In the genomic region with DNA sequence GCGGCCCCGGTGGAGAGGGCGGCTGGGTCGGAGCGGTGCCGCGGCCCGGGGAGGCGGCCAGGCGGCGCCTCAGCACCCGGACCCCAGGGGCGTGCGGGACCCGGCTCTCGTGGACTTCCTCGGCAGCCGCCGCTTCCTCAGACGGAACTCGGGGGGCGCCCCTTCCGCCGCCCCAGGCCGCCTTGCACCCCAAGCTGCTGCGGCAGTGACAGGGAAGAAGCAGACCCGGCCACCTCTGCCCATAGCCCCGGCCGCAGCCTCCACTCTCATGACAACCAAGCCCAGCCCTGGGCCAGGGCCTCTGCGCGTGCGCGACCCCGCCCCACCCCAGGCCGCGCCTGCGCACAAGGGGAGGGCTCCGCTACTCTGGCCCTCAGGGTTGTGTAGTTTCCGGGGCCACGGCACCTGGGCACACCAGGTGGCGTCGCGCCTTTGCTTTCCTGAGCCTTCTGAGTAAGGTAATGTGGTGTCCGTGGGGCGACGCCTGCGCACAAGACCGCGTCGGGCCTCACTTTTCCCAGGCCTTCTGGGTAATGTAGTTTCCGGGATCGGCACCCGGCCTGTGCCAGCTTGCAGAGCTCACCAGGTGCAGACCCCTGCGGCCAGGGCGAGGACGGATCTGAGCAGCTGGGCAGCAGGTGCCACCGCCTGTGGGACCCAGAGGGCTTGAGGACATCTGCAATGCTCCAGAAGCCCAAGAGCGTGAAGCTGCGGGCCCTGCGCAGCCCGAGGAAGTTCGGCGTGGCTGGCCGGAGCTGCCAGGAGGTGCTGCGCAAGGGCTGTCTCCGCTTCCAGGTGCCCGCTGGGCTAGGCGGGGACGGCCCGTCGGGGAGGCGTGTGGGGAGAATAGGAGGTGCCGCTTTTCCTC, we compare ENCODE assay signal across 1 cellular context.
TF ChIP-seq lines count a peak whose summit lies in the region.

Gene CEP104, minus strand, starts transcription at position 289 of the 868 bp plus-strand sequence. CDS start 4,804 bp downstream, outside the sequence.
A gene with protein sequence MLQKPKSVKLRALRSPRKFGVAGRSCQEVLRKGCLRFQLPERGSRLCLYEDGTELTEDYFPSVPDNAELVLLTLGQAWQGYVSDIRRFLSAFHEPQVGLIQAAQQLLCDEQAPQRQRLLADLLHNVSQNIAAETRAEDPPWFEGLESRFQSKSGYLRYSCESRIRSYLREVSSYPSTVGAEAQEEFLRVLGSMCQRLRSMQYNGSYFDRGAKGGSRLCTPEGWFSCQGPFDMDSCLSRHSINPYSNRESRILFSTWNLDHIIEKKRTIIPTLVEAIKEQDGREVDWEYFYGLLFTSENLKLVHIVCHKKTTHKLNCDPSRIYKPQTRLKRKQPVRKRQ (plus strand): TSS at position 554 of the 868 bp plus-strand sequence. CDS start 128 bp downstream, at position 682.

TF ChIP-seq in H1, 55 proteins besides CTCF, POLR2A, EP300 and RAD21 (continues in another document):
- no peak for TF ChIP-seq GABPA (IDR thresholded peaks at IDR 0.05; ENCODE audit: borderline replicate concordance, insufficient read depth, low read length)
- TF ChIP-seq KDM4A (IDR thresholded peaks at IDR 0.05; ENCODE audit: low read depth, low read length, severe bottlenecking): peak; percentile 89
- no peak for TF ChIP-seq KDM5A (IDR thresholded peaks at IDR 0.05; ENCODE audit: low read length)
- peak; percentile 62 for TF ChIP-seq E2F6 (IDR thresholded peaks at IDR 0.05)
- TF ChIP-seq MAFK (IDR thresholded peaks at IDR 0.05; ENCODE audit: low read depth, low read length): no peak
- TF ChIP-seq TEAD4 (IDR thresholded peaks at IDR 0.05; ENCODE audit: low read depth, low read length): no peak
- TF ChIP-seq ZNF274 (IDR thresholded peaks at IDR 0.05; ENCODE audit: borderline replicate concordance, extremely low read depth, low read length): no peak
- TF ChIP-seq, protein P1, sequence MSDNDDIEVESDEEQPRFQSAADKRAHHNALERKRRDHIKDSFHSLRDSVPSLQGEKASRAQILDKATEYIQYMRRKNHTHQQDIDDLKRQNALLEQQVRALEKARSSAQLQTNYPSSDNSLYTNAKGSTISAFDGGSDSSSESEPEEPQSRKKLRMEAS (IDR thresholded peaks at IDR 0.05): peak; percentile 68; the same call in 1 of the 2 replicates
- TF ChIP-seq HDAC2 (IDR thresholded peaks at IDR 0.05; ENCODE audit: borderline replicate concordance in 1 of 2, low read depth in 2 of 2, low read length in 2 of 2): 0 out of 4 replicates have a peak, but pooled peaks of 1 of the 2 experiments have one; percentile 36
- no peak for TF ChIP-seq POLR2AphosphoS5 (IDR thresholded peaks at IDR 0.05; ENCODE audit: low read depth, low read length)
- no peak for TF ChIP-seq JUND (IDR thresholded peaks at IDR 0.05; ENCODE audit: low read length)
- no peak for TF ChIP-seq JUN (IDR thresholded peaks at IDR 0.05; ENCODE audit: low read depth, low read length)
- TF ChIP-seq NRF1 (IDR thresholded peaks at IDR 0.05; ENCODE audit: low read depth, low read length): peak; percentile 98
- TF ChIP-seq TBP (IDR thresholded peaks at IDR 0.05; ENCODE audit: low read depth, low read length): no peak; the same call in 1 of the 2 replicates
- no peak for TF ChIP-seq RBBP5 (IDR thresholded peaks at IDR 0.05; ENCODE audit: borderline replicate concordance, low read depth, low read length)
- no peak for TF ChIP-seq RFX5 (IDR thresholded peaks at IDR 0.05; ENCODE audit: borderline replicate concordance, low read depth, low read length)
- no peak for TF ChIP-seq YY1 (IDR thresholded peaks at IDR 0.05; ENCODE audit: low read depth, low read length)
- no peak for TF ChIP-seq SP1 (IDR thresholded peaks at IDR 0.05; ENCODE audit: low read depth, low read length)
- TF ChIP-seq KDM1A (IDR thresholded peaks at IDR 0.05; ENCODE audit: borderline replicate concordance, low read length): no peak
- TF ChIP-seq CBX8 (IDR thresholded peaks at IDR 0.05; ENCODE audit: borderline replicate concordance, low read depth, low read length): no peak
- TF ChIP-seq, protein P2, sequence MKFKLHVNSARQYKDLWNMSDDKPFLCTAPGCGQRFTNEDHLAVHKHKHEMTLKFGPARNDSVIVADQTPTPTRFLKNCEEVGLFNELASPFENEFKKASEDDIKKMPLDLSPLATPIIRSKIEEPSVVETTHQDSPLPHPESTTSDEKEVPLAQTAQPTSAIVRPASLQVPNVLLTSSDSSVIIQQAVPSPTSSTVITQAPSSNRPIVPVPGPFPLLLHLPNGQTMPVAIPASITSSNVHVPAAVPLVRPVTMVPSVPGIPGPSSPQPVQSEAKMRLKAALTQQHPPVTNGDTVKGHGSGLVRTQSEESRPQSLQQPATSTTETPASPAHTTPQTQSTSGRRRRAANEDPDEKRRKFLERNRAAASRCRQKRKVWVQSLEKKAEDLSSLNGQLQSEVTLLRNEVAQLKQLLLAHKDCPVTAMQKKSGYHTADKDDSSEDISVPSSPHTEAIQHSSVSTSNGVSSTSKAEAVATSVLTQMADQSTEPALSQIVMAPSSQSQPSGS (IDR thresholded peaks at IDR 0.05; ENCODE audit: low read length): no peak
- TF ChIP-seq CHD2 (IDR thresholded peaks at IDR 0.05; ENCODE audit: low read length): no peak
- peak; percentile 74 for TF ChIP-seq BACH1 (IDR thresholded peaks at IDR 0.05; ENCODE audit: low read length)
- peak; percentile 40 for TF ChIP-seq ATF3 (IDR thresholded peaks at IDR 0.05; ENCODE audit: insufficient read depth, low read depth, low read length)
- no peak for TF ChIP-seq SP2 (IDR thresholded peaks at IDR 0.05; ENCODE audit: low read length)
- TF ChIP-seq CHD1 (IDR thresholded peaks at IDR 0.05; ENCODE audit: low read depth, low read length): no peak
- no peak for TF ChIP-seq TAF1 (IDR thresholded peaks at IDR 0.05; ENCODE audit: low read depth, low read length)
- TF ChIP-seq HDAC6 (IDR thresholded peaks at IDR 0.05; ENCODE audit: low read depth, low read length): no peak
- no peak for TF ChIP-seq SAP30 (IDR thresholded peaks at IDR 0.05; ENCODE audit: insufficient read depth, insufficient replicate concordance, low read length)
- TF ChIP-seq SIN3A (conservative IDR thresholded peaks at IDR 0.05 in 1 of 2, IDR thresholded peaks at IDR 0.05 in 1 of 2; ENCODE audit: low read depth in 1 of 2, low read length in 2 of 2): peak in 1 of 2 experiments; percentile 58; a peak in 2 of 4 replicates
- TF ChIP-seq, protein P3, sequence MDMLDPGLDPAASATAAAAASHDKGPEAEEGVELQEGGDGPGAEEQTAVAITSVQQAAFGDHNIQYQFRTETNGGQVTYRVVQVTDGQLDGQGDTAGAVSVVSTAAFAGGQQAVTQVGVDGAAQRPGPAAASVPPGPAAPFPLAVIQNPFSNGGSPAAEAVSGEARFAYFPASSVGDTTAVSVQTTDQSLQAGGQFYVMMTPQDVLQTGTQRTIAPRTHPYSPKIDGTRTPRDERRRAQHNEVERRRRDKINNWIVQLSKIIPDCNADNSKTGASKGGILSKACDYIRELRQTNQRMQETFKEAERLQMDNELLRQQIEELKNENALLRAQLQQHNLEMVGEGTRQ (IDR thresholded peaks at IDR 0.05; ENCODE audit: low read length): no peak
- no peak for TF ChIP-seq EGR1 (IDR thresholded peaks at IDR 0.05; ENCODE audit: borderline replicate concordance, low read depth, low read length)
- TF ChIP-seq SIRT6 (IDR thresholded peaks at IDR 0.05; ENCODE audit: low read length): no peak
- TF ChIP-seq CTBP2 (IDR thresholded peaks at IDR 0.05; ENCODE audit: borderline replicate concordance, insufficient read depth, insufficient read length, low read length): no peak
- TF ChIP-seq ASH2L (IDR thresholded peaks at IDR 0.05; ENCODE audit: low read length): no peak
- no peak for TF ChIP-seq SUZ12 (IDR thresholded peaks at IDR 0.05; ENCODE audit: low read length)
- TF ChIP-seq NANOG (IDR thresholded peaks at IDR 0.05; ENCODE audit: insufficient read depth, low read depth, low read length, poor library complexity, severe bottlenecking): no peak
- no peak for TF ChIP-seq POU5F1 (IDR thresholded peaks at IDR 0.05; ENCODE audit: low read depth, low read length)
- 0 out of 2 replicates have a peak, but pooled peaks have one; percentile 9 for TF ChIP-seq SRF (IDR thresholded peaks at IDR 0.05; ENCODE audit: low read depth, low read length)
- no peak for TF ChIP-seq RXRA (IDR thresholded peaks at IDR 0.05; ENCODE audit: insufficient read depth, low read depth, low read length)
- no peak for TF ChIP-seq CEBPB (IDR thresholded peaks at IDR 0.05; ENCODE audit: low read depth, low read length)
- TF ChIP-seq SIX5 (IDR thresholded peaks at IDR 0.05; ENCODE audit: low read depth, low read length): peak; percentile 62
- TF ChIP-seq FOSL1 (IDR thresholded peaks at IDR 0.05; ENCODE audit: insufficient read depth, low read depth, low read length): no peak
- TF ChIP-seq GTF2F1 (IDR thresholded peaks at IDR 0.05; ENCODE audit: borderline replicate concordance, low read depth, low read length): no peak
- peak; percentile 85; the same call in 1 of the 2 replicates for TF ChIP-seq SP4 (IDR thresholded peaks at IDR 0.05; ENCODE audit: low read length)
- peak; percentile 83 for TF ChIP-seq TCF12 (IDR thresholded peaks at IDR 0.05; ENCODE audit: low read depth, low read length)
- no peak for TF ChIP-seq BRCA1 (IDR thresholded peaks at IDR 0.05; ENCODE audit: low read depth, low read length)
- no peak; the same call in 1 of the 2 replicates for TF ChIP-seq PHF8 (conservative IDR thresholded peaks at IDR 0.05; ENCODE audit: low read depth, low read length)
- TF ChIP-seq CBX5 (IDR thresholded peaks at IDR 0.05; ENCODE audit: low read depth, low read length): no peak
- no peak for TF ChIP-seq CHD7 (IDR thresholded peaks at IDR 0.05; ENCODE audit: insufficient replicate concordance, low read length)
